Comparison of ENCODE assay signal across 15 cellular contexts in genomic region chr2:32865399-32866068, GRCh38.
A peak's percentile ranks its signal among the peaks of the same experiment; 100 is the strongest.
DNase-seq lines count a peak whose midpoint lies in the region; ATAC-seq and TF ChIP-seq lines count a peak whose summit lies in the region.
"Had no signal": no experiment of that assay in that cellular context is flagged by ENCODE, and none has a peak within 500 bp of the region (broad histone marks: within the 10 kb centered on the region; RNA-seq: fewer than 3 reads in every experiment).

No MANE protein-coding gene starts in this region.

- no peaks in the 10 kb centered on the region for H3K4me1 Mint-ChIP-seq in activated T-cell treated with anti-CD3 and anti-CD28 coated beads, Interleukin-2, amount 50 U/mL, for 4 hours (ENCODE audit: low read depth)
- H3K4me1 Mint-ChIP-seq: stimulated activated naive B cell treated with anti-CD40 and anti-IgM and Interleukin-4, amounts not matched to agents 10 μg/mL and 1 μg/mL and 100 μg/mL, for 72 hours had no signal

- H3K4me1 ChIP-seq in Panc1 (ENCODE audit: control insufficient read depth, insufficient read depth, low read length) (no peaks in the 10 kb centered on the region), HAP-1 (no peaks in the 10 kb centered on the region)
- H3K4me1 ChIP-seq: right atrium auricular region had no signal

- TF ChIP-seq CTCF in Panc1 (IDR thresholded peaks at IDR 0.05), result no peak

- CTCF ChIA-PET in Panc1 (lab: Charles Lee), result no interaction called here

- no peaks in the 10 kb centered on the region for H3K36me3 Mint-ChIP-seq in activated T-cell treated with anti-CD3 and anti-CD28 coated beads, Interleukin-2, amount 50 U/mL, for 4 hours (ENCODE audit: insufficient read depth)

- no peak overlapping the region for H3K4me3 Mint-ChIP-seq in activated T-cell treated with anti-CD3 and anti-CD28 coated beads, Interleukin-2, amount 50 U/mL, for 4 hours
- H3K4me3 Mint-ChIP-seq: stimulated activated naive B cell treated with anti-CD40 and anti-IgM and Interleukin-4, amounts not matched to agents 10 μg/mL and 1 μg/mL and 100 μg/mL, for 72 hours had no signal

- H3K27me3 ChIP-seq in Panc1 (ENCODE audit: control insufficient read depth, insufficient read depth, low read length) (no peaks in the 10 kb centered on the region), HAP-1 (ENCODE audit: low read depth) (no peaks in the 10 kb centered on the region; the same call in 1 of the 2 replicates)
- H3K27me3 ChIP-seq: right atrium auricular region, SJCRH30 had no signal

- BruUV-seq in Panc1 (replicated peaks; lab: Mats Ljungman, UMichigan), result no TSS peak

- POLR2A ChIA-PET in Panc1 (lab: Charles Lee), result no interaction called here

- H3K27ac ChIP-seq in Panc1 (ENCODE audit: low read length), result no peak overlapping the region
- H3K27ac ChIP-seq: C4-2B, right atrium auricular region, SJCRH30 had no signal

- H3K9me3 ChIP-seq in Panc1 (ENCODE audit: control insufficient read depth, insufficient read depth, low read depth, low read length), result no peaks in the 10 kb centered on the region
- no peaks in the 10 kb centered on the region for H3K9me3 ChIP-seq in HAP-1
- H3K9me3 ChIP-seq: right atrium auricular region, SJCRH30 had no signal

- intact Hi-C loops in Panc1 (cut with micrococcal nuclease; ENCODE audit: unreplicated experiment), result no loop called here

- H3K9me3 Mint-ChIP-seq in activated T-cell treated with anti-CD3 and anti-CD28 coated beads, Interleukin-2, amount 50 U/mL, for 4 hours, result no peaks in the 10 kb centered on the region

- in situ Hi-C loops in Panc1 (cut with HindIII; ENCODE audit: low pct_unique_long_range_greater_than_20kb, low sequenced_read_pairs), result no loop called here
- in situ Hi-C loops in HAP-1 (cut with MboI; ENCODE audit: low sequenced_read_pairs), result no loop called here

- no peak overlapping the region for H3K4me3 ChIP-seq in Panc1 (ENCODE audit: low read depth in 2 of 2, low read length in 2 of 2)
- no peak overlapping the region for H3K4me3 ChIP-seq in HAP-1
- H3K4me3 ChIP-seq: right atrium auricular region, SJCRH30 had no signal

- H3K36me3 ChIP-seq in Panc1 (ENCODE audit: control insufficient read depth, insufficient read depth, low read length) (no peaks in the 10 kb centered on the region), HAP-1 (replicated peaks) (no peaks in the 10 kb centered on the region)
- H3K36me3 ChIP-seq: right atrium auricular region, SJCRH30 had no signal

- no peak for DNase-seq in activated T-cell treated with anti-CD3 and anti-CD28 coated beads, Interleukin-2, amount 50 U/mL, for 4 hours
- no peak for DNase-seq in activated T-cell treated with anti-CD3 and anti-CD28 coated beads, Interleukin-2, amount 50 U/mL, for 48 hours
- DNase-seq in Panc1 (ENCODE audit: low read depth, low spot score) (peak; percentile 77), HAP-1 (ENCODE audit: low spot score in 2 of 2) (no peak), midbrain (lab: John Stamatoyannopoulos, UW) (no peak)
- DNase-seq in stimulated activated naive CD8-positive, alpha-beta T cell treated with anti-CD3 and anti-CD28 coated beads, Interleukin-15, Interleukin-2, amounts not matched to agents 100 U/mL and 50 U/mL, for 24 hours, result peak; percentile 4
- DNase-seq: activated T-cell treated with anti-CD3 and anti-CD28 coated beads, Interleukin-2, amount 50 U/mL, for 1 hour; effector CD4-positive, alpha-beta T cell; left cardiac atrium; SJCRH30; stimulated activated naive B cell treated with anti-CD40 and anti-IgM and Interleukin-4, amounts not matched to agents 10 μg/mL and 1 μg/mL and 100 μg/mL, for 72 hours had no signal

- ATAC-seq in activated T-cell treated with anti-CD3 and anti-CD28 coated beads, Interleukin-2, amount 50 U/mL, for 4 hours, result peak; percentile 23 to 62
- ATAC-seq in Panc1 (no peak), esophagus mucosa (peak; percentile 62), HG02763 (IDR thresholded peaks at IDR 0.05; ENCODE audit: unreplicated experiment) (no peak)
- peak; percentile 66 for ATAC-seq in stimulated activated naive CD8-positive, alpha-beta T cell treated with anti-CD3 and anti-CD28 coated beads, Interleukin-15, Interleukin-2, amounts not matched to agents 100 U/mL and 50 U/mL, for 24 hours

- H3K27me3 Mint-ChIP-seq in activated T-cell treated with anti-CD3 and anti-CD28 coated beads, Interleukin-2, amount 50 U/mL, for 4 hours (ENCODE audit: low read depth), result peaks cover 6% of the 10 kb centered on the region
- H3K27me3 Mint-ChIP-seq: stimulated activated naive B cell treated with anti-CD40 and anti-IgM and Interleukin-4, amounts not matched to agents 10 μg/mL and 1 μg/mL and 100 μg/mL, for 72 hours had no signal

Comparison
In these comparisons a context has a peak if more than half of its experiments do, and no peak if none do; other contexts are left out.
1. ATAC-seq: peak in activated T-cell treated with anti-CD3 and anti-CD28 coated beads, Interleukin-2, amount 50 U/mL, for 4 hours (2 of 2), esophagus mucosa (single experiment) and stimulated activated naive CD8-positive, alpha-beta T cell treated with anti-CD3 and anti-CD28 coated beads, Interleukin-15, Interleukin-2, amounts not matched to agents 100 U/mL and 50 U/mL, for 24 hours (single experiment); none in Panc1 (single experiment) and HG02763 (single experiment).
2. DNase-seq: peak in Panc1 (single experiment) and stimulated activated naive CD8-positive, alpha-beta T cell treated with anti-CD3 and anti-CD28 coated beads, Interleukin-15, Interleukin-2, amounts not matched to agents 100 U/mL and 50 U/mL, for 24 hours (single experiment); none in activated T-cell treated with anti-CD3 and anti-CD28 coated beads, Interleukin-2, amount 50 U/mL, for 4 hours (single experiment), activated T-cell treated with anti-CD3 and anti-CD28 coated beads, Interleukin-2, amount 50 U/mL, for 48 hours (0 of 2), HAP-1 (0 of 2) and midbrain (single experiment).